Comparison of ENCODE assay signal across 9 cellular contexts in the genomic region with DNA sequence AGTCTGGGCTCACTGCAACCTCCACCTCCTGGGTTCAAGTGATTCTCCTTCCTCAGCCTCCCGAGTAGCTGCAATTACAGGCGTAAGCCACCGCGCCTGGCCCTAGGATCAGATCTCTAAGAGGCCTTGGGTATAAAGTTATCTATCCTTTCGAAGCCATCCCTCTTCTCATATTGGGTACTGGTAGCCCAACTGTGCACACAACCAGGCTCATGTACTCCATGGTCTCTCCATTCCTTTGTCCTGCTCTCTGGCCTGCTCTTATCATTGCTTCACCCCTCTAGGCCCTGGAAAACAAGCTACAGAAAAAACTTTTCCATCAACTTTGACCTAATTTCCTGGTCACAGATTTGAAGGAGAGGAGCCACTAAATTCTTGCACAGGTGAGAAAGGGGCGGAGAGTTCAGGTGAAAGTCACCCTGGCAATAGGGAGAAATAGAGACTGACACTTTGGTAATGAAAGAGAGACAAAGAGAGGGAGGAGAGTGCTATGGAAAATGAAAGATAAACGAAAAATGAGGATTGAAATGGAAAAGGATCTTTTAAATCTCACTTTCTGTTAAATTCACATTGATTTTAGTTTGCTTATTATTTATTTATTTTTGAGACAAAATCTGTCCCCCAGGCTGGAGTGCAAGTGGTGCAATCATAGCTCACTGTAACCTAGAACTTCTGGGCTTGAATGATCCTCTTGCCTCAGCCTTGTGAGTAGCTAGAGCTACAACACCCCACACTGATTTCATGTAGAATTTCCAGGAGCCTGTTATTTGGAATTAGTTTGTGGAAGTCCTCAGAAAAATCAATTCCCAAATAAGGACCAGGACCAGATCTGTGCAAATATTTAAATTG. TPM values are rescaled to one million over a fixed set of nuclear protein-coding genes. Genes with fewer than 3 reads are reported as not detected.
A peak's percentile ranks its signal among the peaks of the same experiment; 100 is the strongest.
DNase-seq lines count a peak whose midpoint lies in the region; ATAC-seq and TF ChIP-seq lines count a peak whose summit lies in the region.
"Had no signal": no experiment of that assay in that cellular context is flagged by ENCODE, and none has a peak within 500 bp of the region (broad histone marks: within the 10 kb centered on the region; RNA-seq: fewer than 3 reads in every experiment).

No MANE protein-coding gene starts in this region.

- no peaks in the 10 kb centered on the region for H3K9me3 ChIP-seq in muscle layer of colon (ENCODE audit: low read length)

- no peak overlapping the region for H3K9ac ChIP-seq in muscle layer of colon (ENCODE audit: low read length)

- peaks cover 26% of the 10 kb centered on the region for H3K4me1 ChIP-seq in ACC112 (ENCODE audit: control insufficient read depth, insufficient read depth, low read length, unreplicated experiment)
- peaks cover 40% of the 10 kb centered on the region for H3K4me1 ChIP-seq in muscle layer of colon (ENCODE audit: insufficient read depth, low read length)

- ATAC-seq in GM21717 (IDR thresholded peaks at IDR 0.05; ENCODE audit: unreplicated experiment) (no peak), HG03025 (IDR thresholded peaks at IDR 0.05; ENCODE audit: low FRiP score, unreplicated experiment) (no peak)

- no peak for TF ChIP-seq CTCF in coronary artery (IDR thresholded peaks at IDR 0.05)

- H3K36me3 ChIP-seq in ACC112 (ENCODE audit: insufficient read depth, low read length) = peaks cover 31% of the 10 kb centered on the region
- H3K36me3 ChIP-seq in muscle layer of colon (ENCODE audit: insufficient read depth, low read length) = peaks cover 36% of the 10 kb centered on the region

- H3K27me3 Mint-ChIP-seq in T-helper 2 cell treated with Interferon-gamma antibody and Interleukin-4, amounts not matched to agents 5 μg/mL and 100 μg/mL, for 36 hours (ENCODE audit: low read depth) = no peaks in the 10 kb centered on the region

- H3K4me3 ChIP-seq in ACC112 (ENCODE audit: low read depth, low read length) = no peak overlapping the region
- no peak overlapping the region for H3K4me3 ChIP-seq in coronary artery
- H3K4me3 ChIP-seq in muscle layer of colon (ENCODE audit: low read depth in 1 of 2, low read length in 2 of 2) = no peak overlapping the region

- H3K79me2 ChIP-seq in ACC112 (ENCODE audit: control insufficient read depth, insufficient read depth, low read length, unreplicated experiment) = peaks cover 26% of the 10 kb centered on the region

- peaks cover 43% of the 10 kb centered on the region for H3K4me1 Mint-ChIP-seq in T-helper 2 cell treated with Interferon-gamma antibody and Interleukin-4, amounts not matched to agents 5 μg/mL and 100 μg/mL, for 36 hours (ENCODE audit: low read depth)

- H3K27ac ChIP-seq in ACC112 (ENCODE audit: low read depth, low read length) = peak overlapping the region; percentile 12; the same call in 1 of the 2 replicates
- H3K27ac ChIP-seq in coronary artery = peak overlapping the region in 1 of 2 donors; percentile 99
- H3K27ac ChIP-seq in muscle layer of colon (ENCODE audit: low read depth, low read length) = peak overlapping the region; percentile 73

- H3K27ac Mint-ChIP-seq in T-helper 2 cell treated with Interferon-gamma antibody and Interleukin-4, amounts not matched to agents 5 μg/mL and 100 μg/mL, for 36 hours = no peak overlapping the region

- no peaks in the 10 kb centered on the region for H3K9me3 Mint-ChIP-seq in T-helper 2 cell treated with Interferon-gamma antibody and Interleukin-4, amounts not matched to agents 5 μg/mL and 100 μg/mL, for 36 hours

- H3K4me3 Mint-ChIP-seq in T-helper 2 cell treated with Interferon-gamma antibody and Interleukin-4, amounts not matched to agents 5 μg/mL and 100 μg/mL, for 36 hours = no peak overlapping the region

- H3K27me3 ChIP-seq in ACC112 (ENCODE audit: insufficient read depth, low read length) (no peaks in the 10 kb centered on the region), muscle layer of colon (ENCODE audit: control insufficient read depth in 1 of 2, insufficient read depth in 2 of 2, low read length in 2 of 2) (no peaks in the 10 kb centered on the region)

- peak; percentile 31 for DNase-seq in NCI-H2029 (lab: John Stamatoyannopoulos, UW)
- DNase-seq in coronary artery (ENCODE audit: low spot score) = peak; percentile 70
- no peak for DNase-seq in mucosa of gallbladder (ENCODE audit: low spot score)
- no peak for DNase-seq in T-helper 2 cell treated with Interferon-gamma antibody and Interleukin-4, amounts not matched to agents 5 μg/mL and 100 μg/mL, for 36 hours (ENCODE audit: low spot score)

- H2AFZ ChIP-seq in ACC112 (ENCODE audit: low read length, unreplicated experiment) = no peak overlapping the region

- peaks cover 40% of the 10 kb centered on the region for H3K36me3 Mint-ChIP-seq in T-helper 2 cell treated with Interferon-gamma antibody and Interleukin-4, amounts not matched to agents 5 μg/mL and 100 μg/mL, for 36 hours (ENCODE audit: low read depth)

RNA-seq across cellular contexts. Expression of a gene that starts 5.9 kb away (rescaled TPM):
- 446 TPM for total RNA-seq in mucosa of gallbladder

RNA-seq across cellular contexts. Expression of a gene that starts 26.0 kb away (rescaled TPM):
- 28.3 TPM for total RNA-seq in mucosa of gallbladder

RNA-seq across cellular contexts. Expression of a gene that starts 26.1 kb away (rescaled TPM):
- total RNA-seq in mucosa of gallbladder = 3.4 TPM

RNA-seq across cellular contexts. Expression of a gene that starts 31.1 kb away (rescaled TPM):
- 0.40 TPM for total RNA-seq in mucosa of gallbladder
- total RNA-seq: SK-MEL-5 had no signal

RNA-seq across cellular contexts. Expression of a gene that starts 32.7 kb away (rescaled TPM):
- total RNA-seq in mucosa of gallbladder = 42.9 TPM

Comparison
In these comparisons a context has a peak if more than half of its experiments do, and no peak if none do; other contexts are left out.
1. DNase-seq: peak in NCI-H2029 (single experiment) and coronary artery (single experiment); none in mucosa of gallbladder (single experiment) and T-helper 2 cell treated with Interferon-gamma antibody and Interleukin-4, amounts not matched to agents 5 μg/mL and 100 μg/mL, for 36 hours (single experiment).